Comparison of ENCODE assay signal across 8 cellular contexts in genomic region chr4:7964890-7965662, GRCh38. TPM values are rescaled to one million over a fixed set of nuclear protein-coding genes. Genes with fewer than 3 reads are reported as not detected.
A peak's percentile ranks its signal among the peaks of the same experiment; 100 is the strongest.
DNase-seq lines count a peak whose midpoint lies in the region; ATAC-seq and TF ChIP-seq lines count a peak whose summit lies in the region.

No MANE protein-coding gene starts in this region.

- H3K27me3 ChIP-seq in foreskin keratinocyte: no peaks in the 10 kb centered on the region

- peak; percentile 56 for DNase-seq in activated CD4-positive, alpha-beta T cell treated with anti-CD3 and anti-CD28 coated beads for 48 hours
- DNase-seq in foreskin keratinocyte (peak; percentile 89), NCI-H1694 (lab: John Stamatoyannopoulos, UW) (no peak), NCI-H1048 (lab: John Stamatoyannopoulos, UW) (no peak), NCI-H1105 treated with DMSO at 0.1 percent for 48 hours (lab: John Stamatoyannopoulos, UW) (no peak)

- H3K4me3 ChIP-seq in skin epidermis: peak overlapping the region in 1 of 7 experiments; percentile 1

- peak; percentile 29 for ATAC-seq in GM18502 (IDR thresholded peaks at IDR 0.05; ENCODE audit: poor library complexity, unreplicated experiment)
- ATAC-seq in foreskin keratinocyte: peak; percentile 61
- ATAC-seq in HG03571 (IDR thresholded peaks at IDR 0.05; ENCODE audit: unreplicated experiment): no peak

- peaks cover 11% of the 10 kb centered on the region for H3K4me1 ChIP-seq in foreskin keratinocyte

- H3K27ac ChIP-seq in foreskin keratinocyte: peak overlapping the region; percentile 67
- H3K27ac ChIP-seq in skin epidermis: peak overlapping the region in 17 of 21 experiments; percentile 9 to 75 (median 54)

- TF ChIP-seq CTCF in foreskin keratinocyte (conservative IDR thresholded peaks at IDR 0.05): no peak

RNA-seq across cellular contexts. Expression of gene AFAP1, which starts 25.4 kb away (rescaled TPM):
- total RNA-seq in foreskin keratinocyte: 21.3 and 35.9 TPM in 2 replicates
- polyA plus RNA-seq in foreskin keratinocyte: 6.1 and 8.6 TPM in 2 replicates

Comparison
In these comparisons a context has a peak if more than half of its experiments do, and no peak if none do; other contexts are left out.
1. DNase-seq: peak in activated CD4-positive, alpha-beta T cell treated with anti-CD3 and anti-CD28 coated beads for 48 hours (single experiment) and foreskin keratinocyte (2 of 2); none in NCI-H1694 (single experiment), NCI-H1048 (single experiment) and NCI-H1105 treated with DMSO at 0.1 percent for 48 hours (single experiment).